ENCODE assay signal across 8 cellular contexts in the genomic region with DNA sequence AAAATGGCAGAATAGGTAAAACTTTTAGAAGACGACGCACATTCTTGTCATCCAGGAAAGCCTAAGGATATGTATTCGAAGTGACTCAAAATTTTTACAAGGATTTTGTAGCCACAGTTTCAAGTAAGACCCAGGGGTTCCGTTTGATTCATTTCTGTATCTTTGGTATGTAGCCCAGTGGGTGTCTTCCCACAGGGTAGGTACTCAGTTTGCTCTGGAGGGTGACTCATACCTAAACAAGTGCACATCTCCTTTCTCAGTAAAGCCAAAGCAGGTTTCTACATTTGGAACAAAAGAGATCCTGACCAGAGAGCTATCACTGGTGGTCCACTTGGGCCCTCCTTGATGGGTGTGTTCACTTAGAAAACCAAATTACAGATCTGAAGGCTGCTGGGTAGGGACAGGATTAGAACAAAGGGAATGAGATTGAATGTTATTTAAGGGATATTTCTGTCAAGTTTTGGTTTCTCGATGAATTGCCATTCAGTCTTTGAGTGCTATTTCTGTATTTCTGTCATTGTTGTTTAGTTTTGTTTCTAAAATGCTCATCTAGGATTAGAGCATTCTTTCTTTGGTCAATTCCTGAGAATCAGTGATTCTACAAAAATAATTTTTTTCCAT. TPM values are rescaled to one million over a fixed set of nuclear protein-coding genes. Genes with fewer than 3 reads are reported as not detected.
DNase-seq lines count a peak whose midpoint lies in the region; ATAC-seq, FAIRE-seq and TF ChIP-seq lines count a peak whose summit lies in the region.

No MANE protein-coding gene starts in this region.

- peaks cover 71% of the 10 kb centered on the region for H3K79me2 ChIP-seq in endothelial cell of umbilical vein (ENCODE audit: control insufficient read depth, insufficient read depth, low read length)

- H3K36me3 Mint-ChIP-seq in stimulated activated naive B cell treated with anti-CD40 and anti-IgM and Interleukin-4, amounts not matched to agents 10 μg/mL and 1 μg/mL and 100 μg/mL, for 72 hours = no peaks in the 10 kb centered on the region
- no peaks in the 10 kb centered on the region for H3K36me3 Mint-ChIP-seq in natural killer cell treated with Interleukin-12 subunit alpha and Interleukin-12 subunit beta and Interleukin-15 and Interleukin-18, amount 100 ng/mL, for 72 hours

- no peak overlapping the region for H3K9ac ChIP-seq in endothelial cell of umbilical vein (replicated peaks; ENCODE audit: extremely low read depth, insufficient read depth, low read length)

- ATAC-seq in GM21390 (IDR thresholded peaks at IDR 0.05; ENCODE audit: unreplicated experiment) (peak; percentile 66), HG03571 (IDR thresholded peaks at IDR 0.05; ENCODE audit: unreplicated experiment) (peak; percentile 95)
- ATAC-seq in stimulated activated naive B cell treated with anti-CD40 and anti-IgM and Interleukin-4, amounts not matched to agents 10 μg/mL and 1 μg/mL and 100 μg/mL, for 72 hours (replicated peaks) = peak; percentile 68 to 90
- ATAC-seq in natural killer cell treated with Interleukin-12 subunit alpha and Interleukin-12 subunit beta and Interleukin-15 and Interleukin-18, amount 100 ng/mL, for 72 hours = no peak

- FAIRE-seq in endothelial cell of umbilical vein (lab: Jason Lieb, UNC) = peak; percentile 54

- no peak for TF ChIP-seq CTCF in BJ (IDR thresholded peaks at IDR 0.05; ENCODE audit: insufficient read depth, low read depth, low read length)
- TF ChIP-seq CTCF in endothelial cell of umbilical vein (IDR thresholded peaks at IDR 0.05; ENCODE audit: extremely low read depth in 1 of 2, insufficient read depth in 1 of 2, low read depth in 1 of 2, low read length in 2 of 2) = no peak

- dilution Hi-C loops in endothelial cell of umbilical vein (cut with MboI; ENCODE audit: extremely low pct_ligation_motif_present, low sequenced_read_pairs) = no loop called here

- no TSS peak for BruUV-seq in endothelial cell of umbilical vein (replicated peaks; lab: Mats Ljungman, UMichigan)

- no peak for TF ChIP-seq POLR2A in endothelial cell of umbilical vein (IDR thresholded peaks at IDR 0.05; ENCODE audit: low read depth, low read length)

- H3K9me3 Mint-ChIP-seq in stimulated activated naive B cell treated with anti-CD40 and anti-IgM and Interleukin-4, amounts not matched to agents 10 μg/mL and 1 μg/mL and 100 μg/mL, for 72 hours = no peaks in the 10 kb centered on the region
- H3K9me3 Mint-ChIP-seq in natural killer cell treated with Interleukin-12 subunit alpha and Interleukin-12 subunit beta and Interleukin-15 and Interleukin-18, amount 100 ng/mL, for 72 hours = no peaks in the 10 kb centered on the region

- H3K4me1 Mint-ChIP-seq in stimulated activated naive B cell treated with anti-CD40 and anti-IgM and Interleukin-4, amounts not matched to agents 10 μg/mL and 1 μg/mL and 100 μg/mL, for 72 hours = peaks cover 0 to 2% of the 10 kb centered on the region in 2 donors
- no peaks in the 10 kb centered on the region for H3K4me1 Mint-ChIP-seq in natural killer cell treated with Interleukin-12 subunit alpha and Interleukin-12 subunit beta and Interleukin-15 and Interleukin-18, amount 100 ng/mL, for 72 hours (ENCODE audit: low read depth in 2 of 2)

- H3K4me3 Mint-ChIP-seq in stimulated activated naive B cell treated with anti-CD40 and anti-IgM and Interleukin-4, amounts not matched to agents 10 μg/mL and 1 μg/mL and 100 μg/mL, for 72 hours = no peak overlapping the region
- H3K4me3 Mint-ChIP-seq in natural killer cell treated with Interleukin-12 subunit alpha and Interleukin-12 subunit beta and Interleukin-15 and Interleukin-18, amount 100 ng/mL, for 72 hours = no peak overlapping the region

- peak overlapping the region; percentile 19 for H3K4me2 ChIP-seq in endothelial cell of umbilical vein (ENCODE audit: insufficient read depth, low read length)

- no peak overlapping the region for H3K4me3 ChIP-seq in BJ (ENCODE audit: low read depth, low read length)
- no peak overlapping the region for H3K4me3 ChIP-seq in endothelial cell of umbilical vein (replicated peaks in 1 of 3; ENCODE audit: insufficient read depth in 1 of 3, low read depth in 1 of 3, low read length in 3 of 3)

- POLR2A ChIA-PET in BJ (lab: Charles Lee) = no interaction called here
- POLR2A ChIA-PET in endothelial cell of umbilical vein (lab: Charles Lee) = no interaction called here

- no peaks in the 10 kb centered on the region for H4K20me1 ChIP-seq in endothelial cell of umbilical vein (replicated peaks; ENCODE audit: control insufficient read depth, extremely low read depth, insufficient read depth, low read length)

- H3K27me3 Mint-ChIP-seq in stimulated activated naive B cell treated with anti-CD40 and anti-IgM and Interleukin-4, amounts not matched to agents 10 μg/mL and 1 μg/mL and 100 μg/mL, for 72 hours = peaks cover 0 to 9% of the 10 kb centered on the region in 2 donors
- peaks cover 0 to 9% of the 10 kb centered on the region in 2 donors for H3K27me3 Mint-ChIP-seq in natural killer cell treated with Interleukin-12 subunit alpha and Interleukin-12 subunit beta and Interleukin-15 and Interleukin-18, amount 100 ng/mL, for 72 hours

- H3K27ac ChIP-seq in endothelial cell of umbilical vein (ENCODE audit: insufficient read depth, low read depth, low read length) = no peak overlapping the region

- intact Hi-C loops in endothelial cell of umbilical vein (cut with micrococcal nuclease) = no loop called here

- H3K9me1 ChIP-seq in endothelial cell of umbilical vein (replicated peaks; ENCODE audit: control insufficient read depth, extremely low read depth, insufficient read depth, low read length) = no peaks in the 10 kb centered on the region

- CTCF ChIA-PET in BJ (lab: Yijun Ruan, JAX) = no interaction called here
- CTCF ChIA-PET in endothelial cell of umbilical vein (lab: Charles Lee) = no interaction called here

- H3K27ac Mint-ChIP-seq in stimulated activated naive B cell treated with anti-CD40 and anti-IgM and Interleukin-4, amounts not matched to agents 10 μg/mL and 1 μg/mL and 100 μg/mL, for 72 hours = no peak overlapping the region
- no peak overlapping the region for H3K27ac Mint-ChIP-seq in natural killer cell treated with Interleukin-12 subunit alpha and Interleukin-12 subunit beta and Interleukin-15 and Interleukin-18, amount 100 ng/mL, for 72 hours

- DNase-seq in BJ (ENCODE audit: low read depth) (peak; percentile 38), endothelial cell of umbilical vein (ENCODE audit: low read depth, low spot score) (peak; percentile 49), NOMO-1 (lab: John Stamatoyannopoulos, UW; ENCODE audit: unreplicated experiment in 2 of 2) (no peak)
- DNase-seq in stimulated activated naive B cell treated with anti-CD40 and anti-IgM and Interleukin-4, amounts not matched to agents 10 μg/mL and 1 μg/mL and 100 μg/mL, for 72 hours = peak; percentile 1
- DNase-seq in natural killer cell treated with Interleukin-12 subunit alpha and Interleukin-12 subunit beta and Interleukin-15 and Interleukin-18, amount 100 ng/mL, for 72 hours (ENCODE audit: low spot score) = no peak
- DNase-seq in activated effector memory CD4-positive, alpha-beta T cell treated with anti-CD3 and anti-CD28 coated beads, Interleukin-2, amount 50 U/mL, for 16 hours = no peak

- no peaks in the 10 kb centered on the region for H3K27me3 ChIP-seq in BJ (ENCODE audit: control insufficient read depth, insufficient read depth, low read length)
- no peaks in the 10 kb centered on the region for H3K27me3 ChIP-seq in endothelial cell of umbilical vein (ENCODE audit: control insufficient read depth in 2 of 2, insufficient read depth in 2 of 2, low read length in 2 of 2)

- no peaks in the 10 kb centered on the region for H3K9me3 ChIP-seq in endothelial cell of umbilical vein (replicated peaks; ENCODE audit: control insufficient read depth, insufficient read depth, low read length)

- H3K4me1 ChIP-seq in endothelial cell of umbilical vein (ENCODE audit: control insufficient read depth, extremely low read depth, insufficient read depth, low read length) = peaks cover 33% of the 10 kb centered on the region

- H2AFZ ChIP-seq in endothelial cell of umbilical vein (ENCODE audit: low read depth, low read length) = no peak overlapping the region

- H3K36me3 ChIP-seq in BJ (ENCODE audit: control insufficient read depth, insufficient read depth, low read length) = no peaks in the 10 kb centered on the region
- H3K36me3 ChIP-seq in endothelial cell of umbilical vein (ENCODE audit: control insufficient read depth in 2 of 2, extremely low read depth in 1 of 2, insufficient read depth in 2 of 2, low read length in 2 of 2) = peaks cover 0 to 2% of the 10 kb centered on the region in 2 experiments

TF ChIP-seq in endothelial cell of umbilical vein, 7 proteins besides CTCF, POLR2A, EP300 and RAD21:
- TF ChIP-seq FOS (IDR thresholded peaks at IDR 0.05; ENCODE audit: borderline replicate concordance, insufficient read depth, low read length) (peak; percentile 46), MYC (IDR thresholded peaks at IDR 0.05; ENCODE audit: low read depth, low read length) (no peak), JUN (IDR thresholded peaks at IDR 0.05; ENCODE audit: borderline replicate concordance, insufficient read depth, insufficient read length, low read depth) (peak; percentile 27), GATA2 (IDR thresholded peaks at IDR 0.05; ENCODE audit: insufficient read depth, insufficient read length, low read depth, low read length) (no peak), EZH2 (IDR thresholded peaks at IDR 0.05; ENCODE audit: borderline replicate concordance, low read depth, low read length, severe bottlenecking) (no peak), POLR2AphosphoS5 (IDR thresholded peaks at IDR 0.05; ENCODE audit: insufficient read depth, low read depth, low read length) (no peak)
- TF ChIP-seq, protein P1, sequence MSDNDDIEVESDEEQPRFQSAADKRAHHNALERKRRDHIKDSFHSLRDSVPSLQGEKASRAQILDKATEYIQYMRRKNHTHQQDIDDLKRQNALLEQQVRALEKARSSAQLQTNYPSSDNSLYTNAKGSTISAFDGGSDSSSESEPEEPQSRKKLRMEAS (IDR thresholded peaks at IDR 0.05; ENCODE audit: insufficient read depth, insufficient read length) = no peak

RNA-seq across cellular contexts. Expression of a gene that starts 56.1 kb away (rescaled TPM):
- polyA plus RNA-seq in BJ (2011; rRNA removed) (67.7 and 165 TPM in 2 replicates), endothelial cell of umbilical vein (85.0 and 120 TPM in 2 replicates)
- polyA minus RNA-seq in BJ (2011; rRNA and poly(A)+ RNA removed) = 35.2 and 39.0 TPM in 2 replicates
- total RNA-seq in endothelial cell of umbilical vein = 305 and 329 TPM in 2 replicates
- 172 and 187 TPM in 2 replicates for polyA plus RNA-seq in endothelial cell of umbilical vein (2011; cell fraction: cytosol; rRNA removed)
- polyA plus RNA-seq in endothelial cell of umbilical vein (2011; cell fraction: nucleus; rRNA removed) = 156 and 211 TPM in 2 replicates
- 277 and 383 TPM in 2 replicates for polyA plus RNA-seq in endothelial cell of umbilical vein (2012)
- polyA minus RNA-seq in endothelial cell of umbilical vein = 147 and 150 TPM in 2 replicates
- polyA minus RNA-seq in endothelial cell of umbilical vein (2011; cell fraction: cytosol; rRNA and poly(A)+ RNA removed) = 63.9 TPM
- 76.7 and 125 TPM in 2 replicates for polyA minus RNA-seq in endothelial cell of umbilical vein (2011; cell fraction: nucleus; rRNA and poly(A)+ RNA removed)
- under 1 TPM; 0.61 to 0.74 TPM for total RNA-seq in natural killer cell treated with Interleukin-12 subunit alpha and Interleukin-12 subunit beta and Interleukin-15 and Interleukin-18, amount 100 ng/mL, for 72 hours

Comparison
In these comparisons a context has a peak if more than half of its experiments do, and no peak if none do; other contexts are left out.
1. DNase-seq: peak in BJ (single experiment), endothelial cell of umbilical vein (single experiment) and stimulated activated naive B cell treated with anti-CD40 and anti-IgM and Interleukin-4, amounts not matched to agents 10 μg/mL and 1 μg/mL and 100 μg/mL, for 72 hours (single experiment); none in natural killer cell treated with Interleukin-12 subunit alpha and Interleukin-12 subunit beta and Interleukin-15 and Interleukin-18, amount 100 ng/mL, for 72 hours (single experiment), NOMO-1 (0 of 2) and activated effector memory CD4-positive, alpha-beta T cell treated with anti-CD3 and anti-CD28 coated beads, Interleukin-2, amount 50 U/mL, for 16 hours (single experiment).
2. ATAC-seq: peak in GM21390 (single experiment), HG03571 (single experiment) and stimulated activated naive B cell treated with anti-CD40 and anti-IgM and Interleukin-4, amounts not matched to agents 10 μg/mL and 1 μg/mL and 100 μg/mL, for 72 hours (2 of 2); none in natural killer cell treated with Interleukin-12 subunit alpha and Interleukin-12 subunit beta and Interleukin-15 and Interleukin-18, amount 100 ng/mL, for 72 hours (0 of 2).
3. RNA of a gene that starts 56.1 kb away (total RNA-seq): 305 to 329 TPM in endothelial cell of umbilical vein; 0.61 to 0.74 TPM in natural killer cell treated with Interleukin-12 subunit alpha and Interleukin-12 subunit beta and Interleukin-15 and Interleukin-18, amount 100 ng/mL, for 72 hours; every median in the first group is over 100 times any median in the second.